19 cellular contexts compared by ENCODE assay signal in genomic region chrX:134525086-134525792, GRCh38.
A peak's percentile ranks its signal among the peaks of the same experiment; 100 is the strongest.
DNase-seq lines count a peak whose midpoint lies in the region; ATAC-seq and TF ChIP-seq lines count a peak whose summit lies in the region.
"Had no signal": no experiment of that assay in that cellular context is flagged by ENCODE, and none has a peak within 500 bp of the region (broad histone marks: within the 10 kb centered on the region; RNA-seq: fewer than 3 reads in every experiment).

No MANE protein-coding gene starts in this region.

- peak overlapping the region; percentile 1; the same call in 1 of the 2 replicates for H3K14ac ChIP-seq in IMR-90 (replicated peaks; ENCODE audit: low read depth, low read length)

- BruUV-seq in IMR-90 (replicated peaks; lab: Mats Ljungman, UMichigan) (no TSS peak), Calu3 (replicated peaks; lab: Mats Ljungman, UMichigan) (no TSS peak)

- peak overlapping the region; percentile 76 for H2BK5ac ChIP-seq in IMR-90 (ENCODE audit: low read depth, low read length, poor library complexity, severe bottlenecking)

- no peak overlapping the region for H3K4me2 ChIP-seq in IMR-90 (ENCODE audit: low read depth, low read length)

- H3K4me3 Mint-ChIP-seq in WTC11 (no peak overlapping the region), Calu3 (ENCODE audit: low read depth, unreplicated experiment) (no peak overlapping the region)

- H3K18ac ChIP-seq in IMR-90 (ENCODE audit: low read depth, low read length): peak overlapping the region; percentile 24; the same call in 1 of the 2 replicates

- in situ Hi-C loops in IMR-90 (cut with MboI; ENCODE audit: low sequenced_read_pairs): loop anchor here (10.0 kb wide), 1 partner anchor 230 kb away; no protein-coding TSS in a partner anchor

- H3K4me1 Mint-ChIP-seq in WTC11: peaks cover 11% of the 10 kb centered on the region
- H3K4me1 Mint-ChIP-seq in Calu3 (ENCODE audit: low read depth, unreplicated experiment): no peaks in the 10 kb centered on the region

- H3K4me1 ChIP-seq in IMR-90 (ENCODE audit: control insufficient read depth, insufficient read depth, low read length): peaks cover 4% of the 10 kb centered on the region; the same call in 1 of the 2 replicates

- ATAC-seq in IMR-90 (ENCODE audit: low read depth) (peak; percentile 66), WTC11 (no peak), HG03095 (IDR thresholded peaks at IDR 0.05; ENCODE audit: unreplicated experiment) (no peak)
- ATAC-seq: Panc1, Right ventricle myocardium inferior had no signal

- H3K27ac ChIP-seq in AG04450 (ENCODE audit: low read depth, low read length) (peak overlapping the region; percentile 52), IMR-90 (ENCODE audit: insufficient read depth, low read length) (peak overlapping the region; percentile 77)
- H3K27ac ChIP-seq: HL-60 had no signal

- peak overlapping the region in 1 of 2 experiments; percentile 28; a peak in 1 of 4 replicates for H4K8ac ChIP-seq in IMR-90 (ENCODE audit: low read depth in 2 of 2, low read length in 2 of 2)

- no peaks in the 10 kb centered on the region; the same call in 1 of the 2 replicates for H3K9me1 ChIP-seq in IMR-90 (ENCODE audit: insufficient read depth, low read length)

- peak overlapping the region; percentile 52 for H2BK20ac ChIP-seq in IMR-90 (ENCODE audit: low read depth, low read length)

- no peak for TF ChIP-seq RAD21 in IMR-90 (IDR thresholded peaks at IDR 0.05; ENCODE audit: low read length)

- H2BK120ac ChIP-seq in IMR-90 (ENCODE audit: low read depth, low read length): peak overlapping the region; percentile 21

- peak overlapping the region; percentile 26 for H4K91ac ChIP-seq in IMR-90 (ENCODE audit: insufficient read depth, low read depth, low read length)

- TF ChIP-seq CTCF in AG04450 (IDR thresholded peaks at IDR 0.05; ENCODE audit: low read depth, low read length) (no peak), IMR-90 (conservative IDR thresholded peaks at IDR 0.05; ENCODE audit: low read depth, low read length) (no peak), WTC11 (IDR thresholded peaks at IDR 0.05) (no peak), foreskin fibroblast (IDR thresholded peaks at IDR 0.05; ENCODE audit: low read depth, low read length) (no peak), Calu3 (IDR thresholded peaks at IDR 0.05; ENCODE audit: unreplicated experiment) (no peak)

- no peaks in the 10 kb centered on the region for H3K36me3 Mint-ChIP-seq in WTC11
- H3K36me3 Mint-ChIP-seq in Calu3 (ENCODE audit: insufficient read depth, unreplicated experiment): no peaks in the 10 kb centered on the region

- no peaks in the 10 kb centered on the region for H3K27me3 Mint-ChIP-seq in WTC11 (ENCODE audit: low read depth)
- H3K27me3 Mint-ChIP-seq in Calu3 (ENCODE audit: unreplicated experiment): no peaks in the 10 kb centered on the region

- no peaks in the 10 kb centered on the region for H3K9me3 Mint-ChIP-seq in WTC11
- no peaks in the 10 kb centered on the region for H3K9me3 Mint-ChIP-seq in Calu3 (ENCODE audit: low read depth, unreplicated experiment)

- POLR2A ChIA-PET in AG04450 (lab: Yijun Ruan, JAX): no interaction called here
- POLR2A ChIA-PET in IMR-90 (lab: Charles Lee; ENCODE audit: unreplicated experiment): no interaction called here
- POLR2A ChIA-PET in WTC11 (lab: Charles Lee): no interaction called here

- H2AK9ac ChIP-seq in IMR-90 (replicated peaks; ENCODE audit: low read depth, low read length, poor library complexity): no peak overlapping the region

- peak overlapping the region; percentile 30; the same call in 1 of the 2 replicates for H4K5ac ChIP-seq in IMR-90 (ENCODE audit: low read depth, low read length)

- no peak for TF ChIP-seq POLR2A in IMR-90 (IDR thresholded peaks at IDR 0.05; ENCODE audit: low read depth, low read length)

- H2BK15ac ChIP-seq in IMR-90 (ENCODE audit: low read depth, low read length): 0 out of 3 replicates have a peak overlapping the region, but pooled peaks have one; percentile 0

- H3K4me3 ChIP-seq in AG04450 (ENCODE audit: low read depth, low read length): no peak overlapping the region
- no peak overlapping the region for H3K4me3 ChIP-seq in IMR-90 (ENCODE audit: insufficient read depth, low read depth, low read length)
- no peak overlapping the region for H3K4me3 ChIP-seq in foreskin fibroblast (ENCODE audit: low read depth in 1 of 2, low read length in 2 of 2)
- H3K4me3 ChIP-seq: HAP-1 had no signal

- H3K9ac ChIP-seq in IMR-90 (ENCODE audit: low read depth, low read length): no peak overlapping the region

- 0 out of 2 replicates have a peak overlapping the region, but pooled peaks have one; percentile 2 for H3K4ac ChIP-seq in IMR-90 (ENCODE audit: low read depth, low read length)

- no peaks in the 10 kb centered on the region for H4K20me1 ChIP-seq in IMR-90 (ENCODE audit: insufficient read depth, low read length)

- no peaks in the 10 kb centered on the region for H3K36me3 ChIP-seq in IMR-90 (ENCODE audit: control insufficient read depth, insufficient read depth, low read length)
- H3K36me3 ChIP-seq: HAP-1 had no signal

- H3K9me3 ChIP-seq in AG04450 (ENCODE audit: control insufficient read depth, insufficient read depth, low read length) (no peaks in the 10 kb centered on the region), IMR-90 (ENCODE audit: control insufficient read depth, insufficient read depth, low read length) (no peaks in the 10 kb centered on the region)
- H3K9me3 ChIP-seq: HAP-1 had no signal

- H2AFZ ChIP-seq in IMR-90 (replicated peaks; ENCODE audit: low read length, poor library complexity): no peak overlapping the region

- 70% methylated on average over 2 of the region's 15 CpGs; no CpG with 5 or more reads in 1 of the 2 experiments for WGBS in IMR-90 (ENCODE audit: extremely low coverage in 2 of 2, insufficient read length in 1 of 2), 2 experiments

- H3K56ac ChIP-seq in IMR-90 (ENCODE audit: extremely low read depth, insufficient read depth, low read length): no peak overlapping the region

- DNase-seq in AG04450 (ENCODE audit: low read depth, low spot score): no peak
- DNase-seq in IMR-90: peak; percentile 59
- DNase-seq in WTC11 (ENCODE audit: low spot score): no peak
- DNase-seq in foreskin fibroblast: peak; percentile 53 to 69
- no peak for DNase-seq in Calu3
- DNase-seq in activated CD4-positive, CD25-positive, alpha-beta regulatory T cell (lab: John Stamatoyannopoulos, UW): no peak
- DNase-seq in kidney tubule cell (ENCODE audit: low spot score): no peak
- DNase-seq: ACHN, COR-L47, DMS153, NCI-H1417, NCI-H187 treated with DMSO at 0.1 percent for 48 hours, NCI-H446 treated with DMSO at 0.1 percent for 48 hours, NCI-H82 had no signal

- CTCF ChIA-PET in AG04450 (lab: Charles Lee) (no interaction called here), IMR-90 (lab: Yijun Ruan, JAX) (no interaction called here), WTC11 (lab: Charles Lee) (no interaction called here), Calu3 (lab: Charles Lee) (no interaction called here)

- no peak overlapping the region for H3K23ac ChIP-seq in IMR-90 (ENCODE audit: low read depth, low read length)

- dilution Hi-C loops in IMR-90 (cut with HindIII; ENCODE audit: low sequenced_read_pairs, unreplicated experiment): no loop called here

- no peaks in the 10 kb centered on the region for H3K79me1 ChIP-seq in IMR-90 (ENCODE audit: low read depth in 1 of 2, low read length in 2 of 2)

- H3K27ac Mint-ChIP-seq in WTC11: peak overlapping the region; percentile 74; the same call in 1 of the 2 replicates
- H3K27ac Mint-ChIP-seq in Calu3 (ENCODE audit: unreplicated experiment): no peak overlapping the region

- intact Hi-C loops in IMR-90 (cut with micrococcal nuclease) (no loop called here), Calu3 (cut with micrococcal nuclease; ENCODE audit: unreplicated experiment) (no loop called here)

- no peaks in the 10 kb centered on the region for H3K27me3 ChIP-seq in AG04450 (ENCODE audit: control insufficient read depth, insufficient read depth, low read length)
- no peaks in the 10 kb centered on the region for H3K27me3 ChIP-seq in IMR-90 (ENCODE audit: control insufficient read depth, insufficient read depth, low read length)

- peak overlapping the region; percentile 59; the same call in 1 of the 2 replicates for H2AK5ac ChIP-seq in IMR-90 (ENCODE audit: low read depth, low read length)

TF ChIP-seq in IMR-90, 13 proteins besides CTCF, POLR2A, EP300 and RAD21:
- TF ChIP-seq BHLHE40 (IDR thresholded peaks at IDR 0.05; ENCODE audit: low read depth, low read length) (no peak), MXI1 (IDR thresholded peaks at IDR 0.05; ENCODE audit: borderline replicate concordance, low read depth, low read length) (no peak)

TF ChIP-seq in WTC11, 78 proteins besides CTCF, POLR2A, EP300 and RAD21 (continues in another document):
- TF ChIP-seq ZNF263 (CRISPR knock-in tag; IDR thresholded peaks at IDR 0.05; ENCODE audit: low read depth) (no peak), MYBL2 (CRISPR knock-in tag; IDR thresholded peaks at IDR 0.05) (no peak), E2F4 (CRISPR knock-in tag; IDR thresholded peaks at IDR 0.05; ENCODE audit: borderline replicate concordance, low read depth) (no peak), TEAD1 (CRISPR knock-in tag; IDR thresholded peaks at IDR 0.05) (no peak), CREM (CRISPR knock-in tag; IDR thresholded peaks at IDR 0.05) (no peak)

Comparison
In these comparisons a context has a peak if more than half of its experiments do, and no peak if none do; other contexts are left out.
1. DNase-seq: peak in IMR-90 (single experiment) and foreskin fibroblast (2 of 2); none in AG04450 (single experiment), WTC11 (single experiment), Calu3 (single experiment), activated CD4-positive, CD25-positive, alpha-beta regulatory T cell (0 of 4) and kidney tubule cell (single experiment).